ENCODE assay signal across 10 cellular contexts in the genomic region with DNA sequence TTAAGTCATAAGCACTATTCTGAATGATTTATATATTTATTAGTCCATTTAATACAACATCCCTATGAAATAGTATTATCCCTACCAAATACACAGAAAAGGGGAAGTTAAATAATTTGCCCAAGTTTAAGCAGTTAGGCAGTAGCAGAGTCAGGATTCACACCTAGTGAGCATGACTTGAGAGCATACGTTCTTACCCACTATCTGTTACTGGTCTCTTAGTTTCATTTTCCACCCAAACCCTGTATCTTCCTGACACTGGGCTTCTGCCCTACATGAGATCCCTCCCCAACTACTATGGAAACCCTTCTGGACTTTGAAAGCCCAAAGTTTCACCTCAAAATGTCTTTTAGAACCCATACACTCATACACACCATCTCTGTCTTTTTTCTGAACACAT. TPM values are rescaled to one million over a fixed set of nuclear protein-coding genes. Genes with fewer than 3 reads are reported as not detected.
DNase-seq lines count a peak whose midpoint lies in the region; ATAC-seq, FAIRE-seq and TF ChIP-seq lines count a peak whose summit lies in the region.
"Had no signal": no experiment of that assay in that cellular context is flagged by ENCODE, and none has a peak within 500 bp of the region (broad histone marks: within the 10 kb centered on the region; RNA-seq: fewer than 3 reads in every experiment).

No MANE protein-coding gene starts in this region.

- no peak overlapping the region for H3K4me3 Mint-ChIP-seq in activated T-cell treated with anti-CD3 and anti-CD28 coated beads, Interleukin-2, amount 50 U/mL, for 24 hours
- H3K4me3 Mint-ChIP-seq in stimulated activated naive B cell treated with anti-CD40 and anti-IgM and Interleukin-4, amounts not matched to agents 10 μg/mL and 1 μg/mL and 100 μg/mL, for 72 hours, result peak overlapping the region; percentile 46 to 57

- no peaks in the 10 kb centered on the region for H3K36me3 ChIP-seq in PC-3 (ENCODE audit: low read depth, low read length)

- no peaks in the 10 kb centered on the region for H3K9me2 ChIP-seq in PC-3 (replicated peaks; ENCODE audit: low read length)

- H3K9ac ChIP-seq in PC-3 (ENCODE audit: low read length), result no peak overlapping the region

- H3K27ac Mint-ChIP-seq in activated T-cell treated with anti-CD3 and anti-CD28 coated beads, Interleukin-2, amount 50 U/mL, for 24 hours, result peak overlapping the region; percentile 15
- peak overlapping the region; percentile 89 for H3K27ac Mint-ChIP-seq in stimulated activated naive B cell treated with anti-CD40 and anti-IgM and Interleukin-4, amounts not matched to agents 10 μg/mL and 1 μg/mL and 100 μg/mL, for 72 hours

- no peaks in the 10 kb centered on the region for H3K9me3 ChIP-seq in right cardiac atrium (ENCODE audit: control insufficient read depth, low read length)
- no peaks in the 10 kb centered on the region for H3K9me3 ChIP-seq in PC-3 (ENCODE audit: low read length)

- no peak for FAIRE-seq in frontal cortex (lab: Jason Lieb, UNC)

- CTCF ChIA-PET in PC-3 (lab: Charles Lee), result no interaction called here

- no peaks in the 10 kb centered on the region for H3K4me1 ChIP-seq in right cardiac atrium (ENCODE audit: control insufficient read depth, insufficient read depth, low read length)
- peaks cover 9% of the 10 kb centered on the region; the same call in 1 of the 2 replicates for H3K4me1 ChIP-seq in PC-3 (ENCODE audit: insufficient read depth, low read length)

- intact Hi-C loops in right cardiac atrium (cut with DNase I) (no loop called here), PC-3 (cut with micrococcal nuclease) (no loop called here)

- DNase-seq in activated T-cell treated with anti-CD3 and anti-CD28 coated beads, Interleukin-2, amount 50 U/mL, for 24 hours, result no peak
- DNase-seq in activated T-cell treated with anti-CD3 and anti-CD28 coated beads, Interleukin-2, amount 50 U/mL, for 48 hours, result no peak
- DNase-seq in OCI-M2 (lab: John Stamatoyannopoulos, UW; ENCODE audit: unreplicated experiment) (peak; percentile 27), frontal cortex (ENCODE audit: low spot score in 2 of 2) (no peak), right cardiac atrium (no peak), PC-3 (no peak)
- DNase-seq in stimulated activated naive B cell treated with anti-CD40 and anti-IgM and Interleukin-4, amounts not matched to agents 10 μg/mL and 1 μg/mL and 100 μg/mL, for 72 hours, result no peak
- DNase-seq: SW 1271, trophoblast cell had no signal

- H4K20me1 ChIP-seq in PC-3 (ENCODE audit: low read length), result no peaks in the 10 kb centered on the region

- no peak overlapping the region for H3K4me2 ChIP-seq in PC-3 (ENCODE audit: low read length)

- POLR2A ChIA-PET in PC-3 (lab: Charles Lee; ENCODE audit: unreplicated experiment), result interaction anchor here (0.6 kb wide), 1 partner anchor 44 kb away, joined by 3 read pairs; no protein-coding TSS in a partner anchor

- no peaks in the 10 kb centered on the region for H3K79me2 ChIP-seq in PC-3 (ENCODE audit: low read length)

- H2AFZ ChIP-seq in PC-3 (ENCODE audit: low read length), result no peak overlapping the region

- ATAC-seq in HG02885 (IDR thresholded peaks at IDR 0.05; ENCODE audit: poor library complexity, unreplicated experiment) (peak; percentile 43), right cardiac atrium (no peak), PC-3 (no peak)
- ATAC-seq in stimulated activated naive B cell treated with anti-CD40 and anti-IgM and Interleukin-4, amounts not matched to agents 10 μg/mL and 1 μg/mL and 100 μg/mL, for 72 hours (replicated peaks), result peak; percentile 37 to 41

- H3K27me3 Mint-ChIP-seq in activated T-cell treated with anti-CD3 and anti-CD28 coated beads, Interleukin-2, amount 50 U/mL, for 24 hours, result no peaks in the 10 kb centered on the region
- H3K27me3 Mint-ChIP-seq in stimulated activated naive B cell treated with anti-CD40 and anti-IgM and Interleukin-4, amounts not matched to agents 10 μg/mL and 1 μg/mL and 100 μg/mL, for 72 hours, result no peaks in the 10 kb centered on the region

- no peak overlapping the region for H3K4me3 ChIP-seq in right cardiac atrium (ENCODE audit: low read length)
- H3K4me3 ChIP-seq in PC-3 (ENCODE audit: low read length), result no peak overlapping the region

- no TSS peak for BruUV-seq in PC-3 (replicated peaks; lab: Mats Ljungman, UMichigan)

- H3K27ac ChIP-seq in right cardiac atrium (ENCODE audit: low read length), result no peak overlapping the region
- no peak overlapping the region for H3K27ac ChIP-seq in PC-3 (ENCODE audit: low read length)

- 33% methylated on average over 1 of the region's 1 CpG for WGBS in right cardiac atrium

- H3K4me1 Mint-ChIP-seq in activated T-cell treated with anti-CD3 and anti-CD28 coated beads, Interleukin-2, amount 50 U/mL, for 24 hours (ENCODE audit: low read depth), result peaks cover 32% of the 10 kb centered on the region
- H3K4me1 Mint-ChIP-seq in stimulated activated naive B cell treated with anti-CD40 and anti-IgM and Interleukin-4, amounts not matched to agents 10 μg/mL and 1 μg/mL and 100 μg/mL, for 72 hours, result peaks cover 21 to 65% of the 10 kb centered on the region in 2 donors

- TF ChIP-seq CTCF in PC-3 (conservative IDR thresholded peaks at IDR 0.05; ENCODE audit: low read depth, low read length), result no peak

- H3F3A ChIP-seq in PC-3 (ENCODE audit: low read length, unreplicated experiment), result no peaks in the 10 kb centered on the region

- no peaks in the 10 kb centered on the region for H3K9me3 Mint-ChIP-seq in activated T-cell treated with anti-CD3 and anti-CD28 coated beads, Interleukin-2, amount 50 U/mL, for 24 hours
- peaks cover 0 to 1% of the 10 kb centered on the region in 2 donors for H3K9me3 Mint-ChIP-seq in stimulated activated naive B cell treated with anti-CD40 and anti-IgM and Interleukin-4, amounts not matched to agents 10 μg/mL and 1 μg/mL and 100 μg/mL, for 72 hours

- H3K36me3 Mint-ChIP-seq in activated T-cell treated with anti-CD3 and anti-CD28 coated beads, Interleukin-2, amount 50 U/mL, for 24 hours (ENCODE audit: low read depth), result peaks cover 6% of the 10 kb centered on the region
- H3K36me3 Mint-ChIP-seq in stimulated activated naive B cell treated with anti-CD40 and anti-IgM and Interleukin-4, amounts not matched to agents 10 μg/mL and 1 μg/mL and 100 μg/mL, for 72 hours, result peaks cover 6 to 8% of the 10 kb centered on the region in 2 donors

- no peaks in the 10 kb centered on the region for H3K27me3 ChIP-seq in right cardiac atrium (ENCODE audit: control insufficient read depth, insufficient read depth)
- no peaks in the 10 kb centered on the region for H3K27me3 ChIP-seq in PC-3 (ENCODE audit: low read length)

RNA-seq across cellular contexts. Expression of a gene that starts 4.4 kb away (rescaled TPM):
- total RNA-seq in frontal cortex (42.0 TPM), right cardiac atrium (10 to 100 TPM; 29.3 to 51.7 (median 33.1) TPM), PC-3 (2014; rRNA removed) (6.5 and 8.7 TPM in 2 replicates)
- 38.1 TPM for polyA plus RNA-seq in right cardiac atrium

Comparison
In these comparisons a context has a peak if more than half of its experiments do, and no peak if none do; other contexts are left out.
1. ATAC-seq: peak in HG02885 (single experiment) and stimulated activated naive B cell treated with anti-CD40 and anti-IgM and Interleukin-4, amounts not matched to agents 10 μg/mL and 1 μg/mL and 100 μg/mL, for 72 hours (2 of 2); none in right cardiac atrium (0 of 2) and PC-3 (single experiment).